6 cellular contexts compared by ENCODE assay signal in the genomic region with DNA sequence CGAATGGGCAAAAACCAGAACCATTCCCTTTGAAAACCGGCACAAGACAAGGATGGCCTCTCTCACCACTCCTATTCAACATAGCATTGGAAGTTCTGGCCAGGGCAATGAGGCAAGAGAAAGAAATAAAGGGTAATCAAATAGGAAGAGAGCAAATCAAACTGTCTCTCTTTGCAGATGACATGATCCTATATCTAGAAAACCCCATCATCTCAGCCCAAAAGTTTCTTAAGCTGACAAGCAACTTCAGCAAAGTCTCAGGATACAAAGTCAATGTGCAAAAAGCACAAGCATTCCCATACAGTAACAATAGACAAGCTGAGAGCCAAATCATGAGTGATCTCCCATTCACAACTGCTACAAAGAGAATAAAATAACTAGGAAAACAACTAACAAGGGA. TPM values are rescaled to one million over a fixed set of nuclear protein-coding genes. Genes with fewer than 3 reads are reported as not detected.
DNase-seq lines count a peak whose midpoint lies in the region; ATAC-seq, FAIRE-seq and TF ChIP-seq lines count a peak whose summit lies in the region.
"Not testable (repeated sequence)": the region's sequence is repeated elsewhere in the genome, so short reads cannot be mapped to it uniquely, and the experiment has no call there.

No MANE protein-coding gene starts in this region.

- H3K27me3 Mint-ChIP-seq in stimulated activated naive B cell treated with anti-CD40 and anti-IgM and Interleukin-4, amounts not matched to agents 10 μg/mL and 1 μg/mL and 100 μg/mL, for 72 hours: not testable (repeated sequence)

- CTCF ChIA-PET in A549 (lab: Yijun Ruan, JAX); K562 (lab: Yijun Ruan, JAX; ENCODE audit: low intra/inter-chr PET ratio): not testable (repeated sequence)

- H3K9ac ChIP-seq in K562 (ENCODE audit: insufficient read depth in 1 of 2, low read depth in 2 of 2, low read length in 2 of 2): not testable (repeated sequence)

- not testable (repeated sequence) for FAIRE-seq in A549 (lab: Jason Lieb, UNC)
- peak; percentile 60 for FAIRE-seq in G401.6 (lab: Jason Lieb, UNC)
- FAIRE-seq in K562 (lab: Jason Lieb, UNC): peak; percentile 57

- not testable (repeated sequence) for H3K4me3 ChIP-seq in A549, K562

- H3K4me2 ChIP-seq in A549; K562 (ENCODE audit: insufficient read depth, low read length): not testable (repeated sequence)

- not testable (repeated sequence) for H3K4me3 Mint-ChIP-seq in stimulated activated naive B cell treated with anti-CD40 and anti-IgM and Interleukin-4, amounts not matched to agents 10 μg/mL and 1 μg/mL and 100 μg/mL, for 72 hours

- H3K27ac Mint-ChIP-seq in stimulated activated naive B cell treated with anti-CD40 and anti-IgM and Interleukin-4, amounts not matched to agents 10 μg/mL and 1 μg/mL and 100 μg/mL, for 72 hours: peak overlapping the region; percentile 11

- not testable (repeated sequence) for DNase-seq in A549 (ENCODE audit: low read depth in 1 of 2, low spot score in 1 of 2); K562 (ENCODE audit: extremely low read depth in 1 of 4, low spot score in 3 of 4); epithelial cell of prostate (ENCODE audit: low read depth, low spot score); stimulated activated naive B cell treated with anti-CD40 and anti-IgM and Interleukin-4, amounts not matched to agents 10 μg/mL and 1 μg/mL and 100 μg/mL, for 72 hours
- peak; percentile 51 for DNase-seq in SK-MEL-5 (ENCODE audit: low read depth, low spot score)

- ATAC-seq in A549: peak in 1 of 2 experiments; percentile 29; a peak in 3 of 6 replicates
- ATAC-seq in K562; stimulated activated naive B cell treated with anti-CD40 and anti-IgM and Interleukin-4, amounts not matched to agents 10 μg/mL and 1 μg/mL and 100 μg/mL, for 72 hours (replicated peaks): not testable (repeated sequence)

- intact Hi-C loops in K562 (cut with micrococcal nuclease): not testable (repeated sequence)

- not testable (repeated sequence) for TF ChIP-seq EP300 in A549 (IDR thresholded peaks at IDR 0.05); K562 (IDR thresholded peaks at IDR 0.05; ENCODE audit: low read length)

- TF ChIP-seq POLR2A in A549 (IDR thresholded peaks at IDR 0.05; ENCODE audit: low read length); K562 (conservative IDR thresholded peaks at IDR 0.05): not testable (repeated sequence)

- not testable (repeated sequence) for H3K9me1 ChIP-seq in K562 (ENCODE audit: control insufficient read depth, insufficient read depth, low read length)

- not testable (repeated sequence) for H2AFZ ChIP-seq in K562 (ENCODE audit: low read depth, low read length)

- 34% methylated on average over 2 of the region's 2 CpGs for WGBS in A549 (ENCODE audit: missing lambda C conversion rate)
- 53% methylated on average over 2 of the region's 2 CpGs for WGBS in K562 (ENCODE audit: insufficient coverage, low coverage, missing lambda C conversion rate)

- not testable (repeated sequence) for H3K27me3 ChIP-seq in K562 (ENCODE audit: control insufficient read depth in 2 of 2, insufficient read depth in 2 of 2, low read length in 2 of 2)

- H3K27ac ChIP-seq in A549; K562 (ENCODE audit: extremely low read depth, low read depth, low read length): not testable (repeated sequence)
- H3K27ac ChIP-seq in epithelial cell of prostate: peak overlapping the region; percentile 22

- H3K9me3 ChIP-seq in A549; K562 (replicated peaks; ENCODE audit: control insufficient read depth, insufficient read depth, low read depth, low read length): not testable (repeated sequence)

- not testable (repeated sequence) for H3K79me2 ChIP-seq in K562 (ENCODE audit: control insufficient read depth, insufficient read depth, low read length)

- TF ChIP-seq CTCF in A549 (IDR thresholded peaks at IDR 0.05); K562 (IDR thresholded peaks at IDR 0.05 in 2 of 3, conservative IDR thresholded peaks at IDR 0.05 in 1 of 3; ENCODE audit: insufficient read depth in 2 of 3, low read depth in 1 of 3, low read length in 3 of 3): not testable (repeated sequence)

- POLR2A ChIA-PET in A549 (lab: Yijun Ruan, JAX): interaction anchor here (1.3 to 1.8 kb wide), 2 partner anchors 143 to 217 kb away, joined by 4 to 5 read pairs; no protein-coding TSS in a partner anchor
- POLR2A ChIA-PET in K562 (lab: Yijun Ruan, JAX): interaction anchor here (2.8 kb wide), 1 partner anchor 49 kb away, joined by 6 read pairs; the partner anchor contains the start of gene PHF3

- H3K36me3 Mint-ChIP-seq in stimulated activated naive B cell treated with anti-CD40 and anti-IgM and Interleukin-4, amounts not matched to agents 10 μg/mL and 1 μg/mL and 100 μg/mL, for 72 hours: peaks cover 8 to 24% of the 10 kb centered on the region in 2 donors

- TF ChIP-seq RAD21 in A549 (conservative IDR thresholded peaks at IDR 0.05 in 1 of 2, IDR thresholded peaks at IDR 0.05 in 1 of 2); K562 (CRISPR knock-in tag; conservative IDR thresholded peaks at IDR 0.05 in 1 of 2, IDR thresholded peaks at IDR 0.05 in 1 of 2): not testable (repeated sequence)

- H3K9me3 Mint-ChIP-seq in stimulated activated naive B cell treated with anti-CD40 and anti-IgM and Interleukin-4, amounts not matched to agents 10 μg/mL and 1 μg/mL and 100 μg/mL, for 72 hours: not testable (repeated sequence)

- H3K36me3 ChIP-seq in K562 (ENCODE audit: control insufficient read depth, insufficient read depth, low read length): peaks cover 15% of the 10 kb centered on the region; the same call in 1 of the 3 replicates

- H4K20me1 ChIP-seq in K562 (replicated peaks; ENCODE audit: control insufficient read depth, insufficient read depth, low read length): not testable (repeated sequence)

- H3K4me1 ChIP-seq in A549: peaks cover 27% of the 10 kb centered on the region
- H3K4me1 ChIP-seq in K562 (replicated peaks in 1 of 2; ENCODE audit: control insufficient read depth in 2 of 2, insufficient read depth in 2 of 2, low read length in 2 of 2): not testable (repeated sequence)

- not testable (repeated sequence) for BruUV-seq in K562 (replicated peaks; lab: Mats Ljungman, UMichigan)

- not testable (repeated sequence) for H3K4me1 Mint-ChIP-seq in stimulated activated naive B cell treated with anti-CD40 and anti-IgM and Interleukin-4, amounts not matched to agents 10 μg/mL and 1 μg/mL and 100 μg/mL, for 72 hours

- in situ Hi-C loops in SK-MEL-5 (cut with HindIII; ENCODE audit: low pct_unique_long_range_greater_than_20kb, low sequenced_read_pairs); K562 (cut with MboI): not testable (repeated sequence)

RNA-seq across cellular contexts. Expression of gene PTP4A1, which starts 13.4 kb away (rescaled TPM):
- polyA plus RNA-seq in A549 (2011; rRNA removed) (220 and 333 TPM in 2 replicates), A549 (2017; fragmentation: RNase III; extraction: RNeasy Plus Mini Kit Qiagen cat#74134 plus additional on column Dnase treatment) (152 to 179 TPM (median 166 TPM) in 3 replicates), K562 (2011; rRNA removed) (17.1 and 17.9 TPM in 2 replicates), K562 (2014; fragmentation: Illumina TruSeq; extraction: Trizol) (57.0 and 67.5 TPM in 2 replicates), K562 (2014; fragmentation: Nextera tagmentation; extraction: Ambion mirVana) (10 to 100 TPM in 1 of 2 experiments, 1 to 10 TPM in 1; 3.7 to 13.6 TPM), K562 (2014; rRNA removed) (12.4 and 12.9 TPM in 2 replicates)
- polyA plus RNA-seq in A549 (2012; cell fraction: cytosol; rRNA removed): 29.5 and 36.6 TPM in 2 replicates
- 3.5 and 15.9 TPM in 2 replicates for polyA plus RNA-seq in A549 (2012; cell fraction: nucleus; rRNA removed)
- polyA minus RNA-seq in A549 (2011; rRNA and poly(A)+ RNA removed): 95.2 and 105 TPM in 2 replicates
- total RNA-seq in SK-MEL-5 (2014; rRNA removed; shearing (Covaris generic)): 274 and 284 TPM in 2 replicates
- 214 and 267 TPM in 2 replicates for polyA plus RNA-seq in SK-MEL-5 (2015; cell fraction: cytosol; rRNA removed)
- 170 and 174 TPM in 2 replicates for polyA plus RNA-seq in SK-MEL-5 (2015; cell fraction: nucleus; rRNA removed)
- total RNA-seq in K562 (2011; cell fraction: chromatin; rRNA removed; ENCODE audit: low replicate concordance): 10.0 and 28.1 TPM in 2 replicates
- 10.7 and 10.8 TPM in 2 replicates for total RNA-seq in K562 (2011; cell fraction: nucleolus; rRNA removed)
- 15.0 and 29.0 TPM in 2 replicates for total RNA-seq in K562 (2011; cell fraction: nucleoplasm; rRNA removed)
- total RNA-seq in K562 (2014; rRNA removed) (13.1 and 14.6 TPM in 2 replicates), K562 (2014; rRNA removed; fragmentation: Illumina TruSeq; extraction: Trizol) (10.0 and 12.7 TPM in 2 replicates), K562 (2015; rRNA removed; fragmentation: Illumina TruSeq; extraction: Trizol) (9.7 and 10.3 TPM in 2 replicates), K562 (2021) (60.9 and 62.7 TPM in 2 replicates)
- polyA plus RNA-seq in K562 (2011; cell fraction: cytosol; rRNA removed): 1.9 and 10.8 TPM in 2 replicates
- 6.9 and 10.5 TPM in 2 replicates for polyA plus RNA-seq in K562 (2011; cell fraction: nucleus; rRNA removed)
- 41.6 and 51.3 TPM in 2 replicates for polyA plus RNA-seq in K562 (2012)
- 23.4 and 25.8 TPM in 2 replicates for polyA minus RNA-seq in K562 (2011; rRNA and poly(A)+ RNA removed)
- 24.8 and 25.0 TPM in 2 replicates for polyA minus RNA-seq in K562 (2011; cell fraction: cytosol; rRNA and poly(A)+ RNA removed)
- polyA minus RNA-seq in K562 (2011; cell fraction: nucleus; rRNA and poly(A)+ RNA removed): 16.0 and 19.1 TPM in 2 replicates

RNA-seq across cellular contexts. Expression of gene PHF3, which starts 50.0 kb away (rescaled TPM):
- polyA plus RNA-seq in A549 (2011; rRNA removed) (19.5 and 28.4 TPM in 2 replicates), A549 (2017; fragmentation: RNase III; extraction: RNeasy Plus Mini Kit Qiagen cat#74134 plus additional on column Dnase treatment) (13.1 to 13.9 TPM (median 13.7 TPM) in 3 replicates), K562 (2011; rRNA removed) (21.8 and 28.5 TPM in 2 replicates), K562 (2014; fragmentation: Illumina TruSeq; extraction: Trizol) (27.1 and 30.9 TPM in 2 replicates), K562 (2014; fragmentation: Nextera tagmentation; extraction: Ambion mirVana) (1 to 10 TPM; 8.1 to 8.6 TPM), K562 (2014; rRNA removed) (16.7 and 21.6 TPM in 2 replicates)
- polyA plus RNA-seq in A549 (2012; cell fraction: cytosol; rRNA removed): 2.7 and 2.8 TPM in 2 replicates
- 2.7 and 2.8 TPM in 2 replicates for polyA plus RNA-seq in A549 (2012; cell fraction: nucleus; rRNA removed)
- 18.1 and 18.2 TPM in 2 replicates for polyA minus RNA-seq in A549 (2011; rRNA and poly(A)+ RNA removed)
- total RNA-seq in SK-MEL-5 (2014; rRNA removed; shearing (Covaris generic)): 43.9 and 48.1 TPM in 2 replicates
- polyA plus RNA-seq in SK-MEL-5 (2015; cell fraction: cytosol; rRNA removed): 11.6 and 14.8 TPM in 2 replicates
- 13.9 and 15.4 TPM in 2 replicates for polyA plus RNA-seq in SK-MEL-5 (2015; cell fraction: nucleus; rRNA removed)
- total RNA-seq in K562 (2011; cell fraction: chromatin; rRNA removed; ENCODE audit: low replicate concordance): 21.5 and 99.1 TPM in 2 replicates
- total RNA-seq in K562 (2011; cell fraction: nucleolus; rRNA removed): 30.0 and 37.5 TPM in 2 replicates
- total RNA-seq in K562 (2011; cell fraction: nucleoplasm; rRNA removed): 61.8 and 108 TPM in 2 replicates
- total RNA-seq in K562 (2014; rRNA removed) (37.4 and 44.0 TPM in 2 replicates), K562 (2014; rRNA removed; fragmentation: Illumina TruSeq; extraction: Trizol) (49.3 and 58.9 TPM in 2 replicates), K562 (2015; rRNA removed; fragmentation: Illumina TruSeq; extraction: Trizol) (49.8 and 51.2 TPM in 2 replicates), K562 (2021) (32.8 and 35.6 TPM in 2 replicates)
- 5.0 and 8.2 TPM in 2 replicates for polyA plus RNA-seq in K562 (2011; cell fraction: cytosol; rRNA removed)
- 23.1 and 24.4 TPM in 2 replicates for polyA plus RNA-seq in K562 (2011; cell fraction: nucleus; rRNA removed)
- polyA plus RNA-seq in K562 (2012): 18.3 and 19.4 TPM in 2 replicates
- 73.5 and 98.2 TPM in 2 replicates for polyA minus RNA-seq in K562 (2011; rRNA and poly(A)+ RNA removed)
- polyA minus RNA-seq in K562 (2011; cell fraction: cytosol; rRNA and poly(A)+ RNA removed): 28.0 and 30.5 TPM in 2 replicates
- 45.8 and 84.0 TPM in 2 replicates for polyA minus RNA-seq in K562 (2011; cell fraction: nucleus; rRNA and poly(A)+ RNA removed)
